In genomic region chr9:129414377-129415021, GRCh38 we compare ENCODE assay signal across 1 cellular context.
TF ChIP-seq lines count a peak whose summit lies in the region.

No MANE protein-coding gene starts in this region.

TF ChIP-seq in IMR-90, 13 proteins besides CTCF, POLR2A, EP300 and RAD21 (continued from another document):
- TF ChIP-seq NFE2L2 (IDR thresholded peaks at IDR 0.05; ENCODE audit: low read depth, low read length) (no peak), BHLHE40 (IDR thresholded peaks at IDR 0.05; ENCODE audit: low read depth, low read length) (peak; percentile 59; the same call in 1 of the 2 replicates), RCOR1 (IDR thresholded peaks at IDR 0.05; ENCODE audit: insufficient replicate concordance, low read length) (no peak), ELK1 (IDR thresholded peaks at IDR 0.05; ENCODE audit: borderline replicate concordance, low read depth, low read length) (no peak), CEBPB (IDR thresholded peaks at IDR 0.05; ENCODE audit: low read depth, low read length) (no peak), MXI1 (IDR thresholded peaks at IDR 0.05; ENCODE audit: borderline replicate concordance, low read depth, low read length) (0 out of 2 replicates have a peak, but pooled peaks have one; percentile 32), MAFK (IDR thresholded peaks at IDR 0.05; ENCODE audit: low read depth, low read length) (no peak), SMC3 (IDR thresholded peaks at IDR 0.05; ENCODE audit: low read depth, low read length) (no peak; the same call in 1 of the 2 replicates)
- TF ChIP-seq, protein P1, sequence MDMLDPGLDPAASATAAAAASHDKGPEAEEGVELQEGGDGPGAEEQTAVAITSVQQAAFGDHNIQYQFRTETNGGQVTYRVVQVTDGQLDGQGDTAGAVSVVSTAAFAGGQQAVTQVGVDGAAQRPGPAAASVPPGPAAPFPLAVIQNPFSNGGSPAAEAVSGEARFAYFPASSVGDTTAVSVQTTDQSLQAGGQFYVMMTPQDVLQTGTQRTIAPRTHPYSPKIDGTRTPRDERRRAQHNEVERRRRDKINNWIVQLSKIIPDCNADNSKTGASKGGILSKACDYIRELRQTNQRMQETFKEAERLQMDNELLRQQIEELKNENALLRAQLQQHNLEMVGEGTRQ (IDR thresholded peaks at IDR 0.05; ENCODE audit: low read depth, low read length) = no peak
